In genomic region chr15:92954578-92954977, GRCh38 we compare ENCODE assay signal across 12 cellular contexts. TPM values are rescaled to one million over a fixed set of nuclear protein-coding genes. Genes with fewer than 3 reads are reported as not detected.
DNase-seq lines count a peak whose midpoint lies in the region; ATAC-seq, FAIRE-seq and TF ChIP-seq lines count a peak whose summit lies in the region.
"Had no signal": no experiment of that assay in that cellular context is flagged by ENCODE, and none has a peak within 500 bp of the region (broad histone marks: within the 10 kb centered on the region; RNA-seq: fewer than 3 reads in every experiment).

No MANE protein-coding gene starts in this region.

- H3K36me3 Mint-ChIP-seq in natural killer cell: peaks cover 19% of the 10 kb centered on the region
- H3K36me3 Mint-ChIP-seq in natural killer cell treated with Interleukin-12 subunit alpha and Interleukin-12 subunit beta and Interleukin-15 and Interleukin-18, amount 100 ng/mL, for 72 hours: peaks cover 41% of the 10 kb centered on the region

- peak; percentile 42 for TF ChIP-seq CTCF in natural killer cell (IDR thresholded peaks at IDR 0.05)
- peak; percentile 49 for TF ChIP-seq CTCF in epithelial cell of proximal tubule (conservative IDR thresholded peaks at IDR 0.05; ENCODE audit: low read depth, low read length)
- no peak for TF ChIP-seq CTCF in ascending aorta (IDR thresholded peaks at IDR 0.05)

- no peak overlapping the region for H3K27ac ChIP-seq in ascending aorta
- H3K27ac ChIP-seq: heart left ventricle had no signal

- no peak overlapping the region for H3K9ac ChIP-seq in NT2/D1 (ENCODE audit: insufficient read length, low read depth)

- intact Hi-C loops in natural killer cell (cut with micrococcal nuclease) (no loop called here), ascending aorta (cut with DNase I) (no loop called here)

- no peaks in the 10 kb centered on the region for H3K27me3 ChIP-seq in NT2/D1 (ENCODE audit: insufficient read depth, insufficient read length)
- no peaks in the 10 kb centered on the region for H3K27me3 ChIP-seq in ascending aorta
- H3K27me3 ChIP-seq: heart left ventricle had no signal

- H3K9me3 ChIP-seq in NT2/D1 (ENCODE audit: insufficient read depth, low read length) (peaks cover 11% of the 10 kb centered on the region), ascending aorta (peaks cover 7 to 9% of the 10 kb centered on the region in 2 donors)

- ATAC-seq in natural killer cell (no peak), GM21576 (IDR thresholded peaks at IDR 0.05; ENCODE audit: unreplicated experiment) (no peak), HG03045 (IDR thresholded peaks at IDR 0.05; ENCODE audit: unreplicated experiment) (no peak)
- no peak for ATAC-seq in natural killer cell treated with Interleukin-12 subunit alpha and Interleukin-12 subunit beta and Interleukin-15 and Interleukin-18, amount 100 ng/mL, for 72 hours
- ATAC-seq: activated naive CD8-positive, alpha-beta T cell treated with anti-CD3 and anti-CD28 coated beads, Interleukin-2, amount 50 U/mL, for 24 hours; heart left ventricle; stimulated activated naive CD8-positive, alpha-beta T cell treated with anti-CD3 and anti-CD28 coated beads, Interleukin-15, amount 100 ng/mL, for 72 hours had no signal

- peaks cover 0 to 4% of the 10 kb centered on the region in 2 donors for H3K9me3 Mint-ChIP-seq in natural killer cell
- no peaks in the 10 kb centered on the region for H3K9me3 Mint-ChIP-seq in natural killer cell treated with Interleukin-12 subunit alpha and Interleukin-12 subunit beta and Interleukin-15 and Interleukin-18, amount 100 ng/mL, for 72 hours

- H3K4me3 Mint-ChIP-seq in natural killer cell: no peak overlapping the region
- no peak overlapping the region for H3K4me3 Mint-ChIP-seq in natural killer cell treated with Interleukin-12 subunit alpha and Interleukin-12 subunit beta and Interleukin-15 and Interleukin-18, amount 100 ng/mL, for 72 hours
- H3K4me3 Mint-ChIP-seq: activated naive CD8-positive, alpha-beta T cell treated with anti-CD3 and anti-CD28 coated beads, Interleukin-2, amount 50 U/mL, for 24 hours; stimulated activated naive CD8-positive, alpha-beta T cell treated with anti-CD3 and anti-CD28 coated beads, Interleukin-15, amount 100 ng/mL, for 72 hours had no signal

- DNase-seq in natural killer cell (no peak), NT2/D1 (ENCODE audit: low read depth, low spot score) (peak; percentile 13), epithelial cell of proximal tubule (ENCODE audit: low read depth) (no peak), urothelium cell line (ENCODE audit: low spot score) (peak; percentile 11), ascending aorta (ENCODE audit: low spot score in 2 of 2) (no peak)
- no peak for DNase-seq in natural killer cell treated with Interleukin-12 subunit alpha and Interleukin-12 subunit beta and Interleukin-15 and Interleukin-18, amount 100 ng/mL, for 72 hours (ENCODE audit: low spot score)
- DNase-seq: activated naive CD8-positive, alpha-beta T cell treated with anti-CD3 and anti-CD28 coated beads, Interleukin-2, amount 50 U/mL, for 24 hours; heart left ventricle; stimulated activated naive CD8-positive, alpha-beta T cell treated with anti-CD3 and anti-CD28 coated beads, Interleukin-15, amount 100 ng/mL, for 72 hours; T-helper 9 cell had no signal

- no peak overlapping the region for H3K27ac Mint-ChIP-seq in natural killer cell
- no peak overlapping the region for H3K27ac Mint-ChIP-seq in natural killer cell treated with Interleukin-12 subunit alpha and Interleukin-12 subunit beta and Interleukin-15 and Interleukin-18, amount 100 ng/mL, for 72 hours
- H3K27ac Mint-ChIP-seq: activated naive CD8-positive, alpha-beta T cell treated with anti-CD3 and anti-CD28 coated beads, Interleukin-2, amount 50 U/mL, for 24 hours; stimulated activated naive CD8-positive, alpha-beta T cell treated with anti-CD3 and anti-CD28 coated beads, Interleukin-15, amount 100 ng/mL, for 72 hours had no signal

- H3K4me1 Mint-ChIP-seq in natural killer cell: peaks cover 9 to 17% of the 10 kb centered on the region in 2 donors
- H3K4me1 Mint-ChIP-seq in natural killer cell treated with Interleukin-12 subunit alpha and Interleukin-12 subunit beta and Interleukin-15 and Interleukin-18, amount 100 ng/mL, for 72 hours (ENCODE audit: low read depth in 2 of 2): peaks cover 15 to 24% of the 10 kb centered on the region in 2 donors

- H3K36me3 ChIP-seq in NT2/D1 (ENCODE audit: insufficient read depth, insufficient read length, low read length): peaks cover 95% of the 10 kb centered on the region
- H3K36me3 ChIP-seq in ascending aorta: peaks cover 50 to 68% of the 10 kb centered on the region in 2 donors

- H3K4me1 ChIP-seq in NT2/D1 (ENCODE audit: insufficient read depth, insufficient read length): no peaks in the 10 kb centered on the region
- no peaks in the 10 kb centered on the region for H3K4me1 ChIP-seq in ascending aorta

- H3K27me3 Mint-ChIP-seq in natural killer cell (ENCODE audit: low read depth in 2 of 2): no peaks in the 10 kb centered on the region
- no peaks in the 10 kb centered on the region for H3K27me3 Mint-ChIP-seq in natural killer cell treated with Interleukin-12 subunit alpha and Interleukin-12 subunit beta and Interleukin-15 and Interleukin-18, amount 100 ng/mL, for 72 hours
- H3K27me3 Mint-ChIP-seq: activated naive CD8-positive, alpha-beta T cell treated with anti-CD3 and anti-CD28 coated beads, Interleukin-2, amount 50 U/mL, for 24 hours; stimulated activated naive CD8-positive, alpha-beta T cell treated with anti-CD3 and anti-CD28 coated beads, Interleukin-15, amount 100 ng/mL, for 72 hours had no signal

- no peak for FAIRE-seq in urothelium cell line (lab: Jason Lieb, UNC)

- no peak overlapping the region for H3K4me3 ChIP-seq in NT2/D1 (ENCODE audit: insufficient read length, low read depth)
- H3K4me3 ChIP-seq in epithelial cell of proximal tubule (ENCODE audit: low read depth, low read length): no peak overlapping the region
- H3K4me3 ChIP-seq in ascending aorta: no peak overlapping the region
- H3K4me3 ChIP-seq: heart left ventricle had no signal

RNA-seq across cellular contexts. Expression of gene CHD2, which starts 54.5 kb away (rescaled TPM):
- 100 to 1,000 TPM; 418 to 449 (median 441) TPM for total RNA-seq in natural killer cell
- 100 to 1,000 TPM; 177 to 180 TPM for total RNA-seq in natural killer cell treated with Interleukin-12 subunit alpha and Interleukin-12 subunit beta and Interleukin-15 and Interleukin-18, amount 100 ng/mL, for 72 hours
- total RNA-seq in epithelial cell of proximal tubule: 19.5 and 26.5 TPM in 2 replicates
- total RNA-seq in ascending aorta: 61.2 TPM

Comparison
In these comparisons a context has a peak if more than half of its experiments do, and no peak if none do; other contexts are left out.
1. DNase-seq: peak in NT2/D1 (single experiment) and urothelium cell line (single experiment); none in natural killer cell (single experiment), natural killer cell treated with Interleukin-12 subunit alpha and Interleukin-12 subunit beta and Interleukin-15 and Interleukin-18, amount 100 ng/mL, for 72 hours (single experiment), epithelial cell of proximal tubule (single experiment) and ascending aorta (0 of 2).
2. CTCF ChIP-seq: peak in natural killer cell (single experiment) and epithelial cell of proximal tubule (single experiment); none in ascending aorta (0 of 3).